In genomic region chr15:66648588-66648987, GRCh38 we compare ENCODE assay signal across 19 cellular contexts. TPM values are rescaled to one million over a fixed set of nuclear protein-coding genes. Genes with fewer than 3 reads are reported as not detected.
A peak's percentile ranks its signal among the peaks of the same experiment; 100 is the strongest.
DNase-seq lines count a peak whose midpoint lies in the region; ATAC-seq and TF ChIP-seq lines count a peak whose summit lies in the region.
"Had no signal": no experiment of that assay in that cellular context is flagged by ENCODE, and none has a peak within 500 bp of the region (broad histone marks: within the 10 kb centered on the region; RNA-seq: fewer than 3 reads in every experiment).

No MANE protein-coding gene starts in this region.

- H3K36me3 Mint-ChIP-seq in nephron progenitor cell (ENCODE audit: low read depth), result no peaks in the 10 kb centered on the region
- H3K36me3 Mint-ChIP-seq: CD8-positive, alpha-beta T cell had no signal

- DNase-seq in Right ventricle myocardium inferior (ENCODE audit: missing footprints), result peak; percentile 55
- DNase-seq in Right ventricle myocardium superior, result no peak
- DNase-seq in nephron progenitor cell, result no peak
- DNase-seq in activated CD4-positive, alpha-beta T cell treated with anti-CD3 and anti-CD28 coated beads for 1 hour, result no peak
- DNase-seq: 8988T; ACHN; AML-193; BE2C; Caco-2; CD8-positive, alpha-beta T cell; DMS153; DND-41; GOT3 had no signal

- H3K27ac Mint-ChIP-seq in nephron progenitor cell, result no peak overlapping the region
- H3K27ac Mint-ChIP-seq: CD8-positive, alpha-beta T cell had no signal

- H3K27me3 Mint-ChIP-seq in nephron progenitor cell (ENCODE audit: low read depth, poor library complexity), result peaks cover 7% of the 10 kb centered on the region

- H3K9me3 Mint-ChIP-seq in nephron progenitor cell, result no peaks in the 10 kb centered on the region
- H3K9me3 Mint-ChIP-seq: CD8-positive, alpha-beta T cell had no signal

- intact Hi-C loops in Right ventricle myocardium inferior (cut with DNase I), result no loop called here
- intact Hi-C loops in Right ventricle myocardium superior (cut with DNase I), result no loop called here

- TF ChIP-seq CTCF in C4-2B (conservative IDR thresholded peaks at IDR 0.05), result no peak
- TF ChIP-seq CTCF in VCaP (conservative IDR thresholded peaks at IDR 0.05), result no peak
- no peak for TF ChIP-seq CTCF in nephron progenitor cell (IDR thresholded peaks at IDR 0.05)

- peak overlapping the region; percentile 54 for H3K4me3 Mint-ChIP-seq in nephron progenitor cell
- H3K4me3 Mint-ChIP-seq: CD8-positive, alpha-beta T cell had no signal

- peaks cover 51% of the 10 kb centered on the region for H3K4me1 Mint-ChIP-seq in nephron progenitor cell

- no peak for ATAC-seq in Right ventricle myocardium inferior
- no peak for ATAC-seq in Right ventricle myocardium superior (ENCODE audit: poor library complexity)
- no peak for ATAC-seq in GM21576 (IDR thresholded peaks at IDR 0.05; ENCODE audit: unreplicated experiment)
- no peak for ATAC-seq in GM21737 (IDR thresholded peaks at IDR 0.05; ENCODE audit: unreplicated experiment)
- ATAC-seq: A549; CD8-positive, alpha-beta T cell had no signal

- H3K27ac ChIP-seq in C4-2B, result peak overlapping the region; percentile 92
- peak overlapping the region; percentile 99 for H3K27ac ChIP-seq in VCaP
- H3K27ac ChIP-seq: BLaER1 treated with 17β-estradiol and CSF1 and Interleukin-3, amounts not matched to agents 10 nM and 100 nM had no signal

RNA-seq across cellular contexts. Expression of gene SMAD6, which starts 53.4 kb away (rescaled TPM):
- 16.2 TPM for total RNA-seq in Right ventricle myocardium inferior
- total RNA-seq in Right ventricle myocardium superior, result 14.1 TPM
